1 cellular context compared by ENCODE assay signal in the genomic region with DNA sequence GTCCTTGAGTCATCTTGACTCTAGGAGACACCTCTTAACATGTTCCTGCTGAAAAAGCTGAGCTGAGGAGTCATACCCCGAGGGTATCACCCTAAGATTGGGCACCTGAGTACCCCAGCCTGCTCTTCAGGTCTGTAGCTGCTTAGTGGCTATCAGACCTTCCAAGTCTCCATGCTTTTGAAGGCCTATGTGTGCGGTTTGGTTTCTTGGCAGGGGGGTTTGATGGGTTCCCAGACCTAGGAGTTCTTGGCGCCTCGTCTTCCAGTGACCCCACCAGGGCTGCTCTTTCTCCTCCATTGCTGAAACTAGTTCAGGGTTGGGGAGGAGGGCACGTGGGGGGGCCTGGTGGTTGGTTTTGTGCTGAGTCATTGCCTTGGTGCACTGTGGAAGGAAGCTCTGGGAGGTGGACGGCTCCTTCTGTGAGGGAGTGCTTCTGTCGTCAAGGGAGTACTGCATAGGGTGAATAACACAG.
TF ChIP-seq lines count a peak whose summit lies in the region.

No MANE protein-coding gene starts in this region.

TF ChIP-seq in K562, 482 proteins besides CTCF, POLR2A, EP300 and RAD21 (continued from another document and continues in another):
- TF ChIP-seq, protein P1, sequence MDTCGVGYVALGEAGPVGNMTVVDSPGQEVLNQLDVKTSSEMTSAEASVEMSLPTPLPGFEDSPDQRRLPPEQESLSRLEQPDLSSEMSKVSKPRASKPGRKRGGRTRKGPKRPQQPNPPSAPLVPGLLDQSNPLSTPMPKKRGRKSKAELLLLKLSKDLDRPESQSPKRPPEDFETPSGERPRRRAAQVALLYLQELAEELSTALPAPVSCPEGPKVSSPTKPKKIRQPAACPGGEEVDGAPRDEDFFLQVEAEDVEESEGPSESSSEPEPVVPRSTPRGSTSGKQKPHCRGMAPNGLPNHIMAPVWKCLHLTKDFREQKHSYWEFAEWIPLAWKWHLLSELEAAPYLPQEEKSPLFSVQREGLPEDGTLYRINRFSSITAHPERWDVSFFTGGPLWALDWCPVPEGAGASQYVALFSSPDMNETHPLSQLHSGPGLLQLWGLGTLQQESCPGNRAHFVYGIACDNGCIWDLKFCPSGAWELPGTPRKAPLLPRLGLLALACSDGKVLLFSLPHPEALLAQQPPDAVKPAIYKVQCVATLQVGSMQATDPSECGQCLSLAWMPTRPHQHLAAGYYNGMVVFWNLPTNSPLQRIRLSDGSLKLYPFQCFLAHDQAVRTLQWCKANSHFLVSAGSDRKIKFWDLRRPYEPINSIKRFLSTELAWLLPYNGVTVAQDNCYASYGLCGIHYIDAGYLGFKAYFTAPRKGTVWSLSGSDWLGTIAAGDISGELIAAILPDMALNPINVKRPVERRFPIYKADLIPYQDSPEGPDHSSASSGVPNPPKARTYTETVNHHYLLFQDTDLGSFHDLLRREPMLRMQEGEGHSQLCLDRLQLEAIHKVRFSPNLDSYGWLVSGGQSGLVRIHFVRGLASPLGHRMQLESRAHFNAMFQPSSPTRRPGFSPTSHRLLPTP (IDR thresholded peaks at IDR 0.05; ENCODE audit: borderline replicate concordance, extremely low read depth, insufficient read length) = no peak
- TF ChIP-seq, protein P2, sequence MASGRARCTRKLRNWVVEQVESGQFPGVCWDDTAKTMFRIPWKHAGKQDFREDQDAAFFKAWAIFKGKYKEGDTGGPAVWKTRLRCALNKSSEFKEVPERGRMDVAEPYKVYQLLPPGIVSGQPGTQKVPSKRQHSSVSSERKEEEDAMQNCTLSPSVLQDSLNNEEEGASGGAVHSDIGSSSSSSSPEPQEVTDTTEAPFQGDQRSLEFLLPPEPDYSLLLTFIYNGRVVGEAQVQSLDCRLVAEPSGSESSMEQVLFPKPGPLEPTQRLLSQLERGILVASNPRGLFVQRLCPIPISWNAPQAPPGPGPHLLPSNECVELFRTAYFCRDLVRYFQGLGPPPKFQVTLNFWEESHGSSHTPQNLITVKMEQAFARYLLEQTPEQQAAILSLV (tag; IDR thresholded peaks at IDR 0.05) = 0 out of 2 replicates have a peak, but pooled peaks have one; percentile 38
- TF ChIP-seq DDX20 (tag; IDR thresholded peaks at IDR 0.05; ENCODE audit: low read depth) (no peak), SMARCA4 (IDR thresholded peaks at IDR 0.05) (peak; percentile 77), RFX7 (CRISPR knock-in tag; IDR thresholded peaks at IDR 0.05) (no peak; the same call in 1 of the 2 replicates), MIER1 (IDR thresholded peaks at IDR 0.05; ENCODE audit: low read depth) (no peak), SAP30 (IDR thresholded peaks at IDR 0.05; ENCODE audit: borderline replicate concordance, insufficient read depth, low read depth, low read length, poor library complexity, severe bottlenecking) (no peak), NR4A1 (CRISPR knock-in tag; IDR thresholded peaks at IDR 0.05) (no peak), NR4A1 (tag; IDR thresholded peaks at IDR 0.05) (peak; percentile 67; the same call in 1 of the 2 replicates), ZNF347 (CRISPR knock-in tag; IDR thresholded peaks at IDR 0.05; ENCODE audit: low read depth) (no peak), HEY1 (CRISPR knock-in tag; IDR thresholded peaks at IDR 0.05; ENCODE audit: borderline replicate concordance) (no peak), NFIX (CRISPR knock-in tag; IDR thresholded peaks at IDR 0.05; ENCODE audit: low read depth) (no peak), FUS (optimal IDR thresholded peaks at IDR 0.05; ENCODE audit: low read depth, low read length) (no peak), HDAC6 (IDR thresholded peaks at IDR 0.05; ENCODE audit: low read depth, low read length) (no peak), MAFG (tag; conservative IDR thresholded peaks at IDR 0.05) (peak; percentile 100), POLR2AphosphoS2 (IDR thresholded peaks at IDR 0.05; ENCODE audit: low read length) (no peak), GTF2A2 (tag; IDR thresholded peaks at IDR 0.05) (0 out of 2 replicates have a peak, but pooled peaks have one; percentile 55), ZFP30 (CRISPR knock-in tag; IDR thresholded peaks at IDR 0.05; ENCODE audit: borderline replicate concordance) (no peak), NFIC (IDR thresholded peaks at IDR 0.05) (peak; percentile 14; the same call in 1 of the 2 replicates), CBX3 (IDR thresholded peaks at IDR 0.05; ENCODE audit: borderline replicate concordance in 1 of 2, low read length in 2 of 2) (peak in 1 of 2 experiments; percentile 53; a peak in 1 of 3 replicates), MCM7 (IDR thresholded peaks at IDR 0.05) (no peak), RBFOX2 (IDR thresholded peaks at IDR 0.05; ENCODE audit: low read depth, low read length) (no peak), FOS (IDR thresholded peaks at IDR 0.05; ENCODE audit: extremely low read depth, insufficient read length) (no peak), SMARCE1 (IDR thresholded peaks at IDR 0.05) (peak; percentile 82), KDM2B (CRISPR knock-in tag; IDR thresholded peaks at IDR 0.05) (no peak), CXXC5 (CRISPR knock-in tag; IDR thresholded peaks at IDR 0.05) (peak; percentile 55), OTX1 (CRISPR knock-in tag; IDR thresholded peaks at IDR 0.05) (no peak), ZBTB17 (CRISPR knock-in tag; IDR thresholded peaks at IDR 0.05) (no peak), ZC3H4 (CRISPR knock-in tag; IDR thresholded peaks at IDR 0.05; ENCODE audit: borderline replicate concordance) (no peak), TEAD2 (tag; IDR thresholded peaks at IDR 0.05) (0 out of 2 replicates have a peak, but pooled peaks have one; percentile 15), MCM2 (IDR thresholded peaks at IDR 0.05; ENCODE audit: low read depth) (no peak), ZNF41 (CRISPR knock-in tag; conservative IDR thresholded peaks at IDR 0.05) (no peak), SMAD1 (IDR thresholded peaks at IDR 0.05; ENCODE audit: low read depth, low read length, partially characterized antibody) (no peak), ELF1 (tag; IDR thresholded peaks at IDR 0.05) (no peak), MCM5 (IDR thresholded peaks at IDR 0.05; ENCODE audit: low read depth) (no peak), PML (IDR thresholded peaks at IDR 0.05; ENCODE audit: low read length) (no peak), NR3C1 (CRISPR knock-in tag; IDR thresholded peaks at IDR 0.05) (no peak), C11orf30 (IDR thresholded peaks at IDR 0.05; ENCODE audit: low read depth) (peak; percentile 98), NRF1 (conservative IDR thresholded peaks at IDR 0.05 in 1 of 2, IDR thresholded peaks at IDR 0.05 in 1 of 2) (no peak), SRSF9 (IDR thresholded peaks at IDR 0.05; ENCODE audit: borderline replicate concordance, low read depth, low read length) (no peak)
- TF ChIP-seq, protein P3, sequence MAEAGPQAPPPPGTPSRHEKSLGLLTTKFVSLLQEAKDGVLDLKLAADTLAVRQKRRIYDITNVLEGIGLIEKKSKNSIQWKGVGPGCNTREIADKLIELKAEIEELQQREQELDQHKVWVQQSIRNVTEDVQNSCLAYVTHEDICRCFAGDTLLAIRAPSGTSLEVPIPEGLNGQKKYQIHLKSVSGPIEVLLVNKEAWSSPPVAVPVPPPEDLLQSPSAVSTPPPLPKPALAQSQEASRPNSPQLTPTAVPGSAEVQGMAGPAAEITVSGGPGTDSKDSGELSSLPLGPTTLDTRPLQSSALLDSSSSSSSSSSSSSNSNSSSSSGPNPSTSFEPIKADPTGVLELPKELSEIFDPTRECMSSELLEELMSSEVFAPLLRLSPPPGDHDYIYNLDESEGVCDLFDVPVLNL (CRISPR knock-in tag; IDR thresholded peaks at IDR 0.05; ENCODE audit: low read depth) = no peak
- TF ChIP-seq, protein P4, sequence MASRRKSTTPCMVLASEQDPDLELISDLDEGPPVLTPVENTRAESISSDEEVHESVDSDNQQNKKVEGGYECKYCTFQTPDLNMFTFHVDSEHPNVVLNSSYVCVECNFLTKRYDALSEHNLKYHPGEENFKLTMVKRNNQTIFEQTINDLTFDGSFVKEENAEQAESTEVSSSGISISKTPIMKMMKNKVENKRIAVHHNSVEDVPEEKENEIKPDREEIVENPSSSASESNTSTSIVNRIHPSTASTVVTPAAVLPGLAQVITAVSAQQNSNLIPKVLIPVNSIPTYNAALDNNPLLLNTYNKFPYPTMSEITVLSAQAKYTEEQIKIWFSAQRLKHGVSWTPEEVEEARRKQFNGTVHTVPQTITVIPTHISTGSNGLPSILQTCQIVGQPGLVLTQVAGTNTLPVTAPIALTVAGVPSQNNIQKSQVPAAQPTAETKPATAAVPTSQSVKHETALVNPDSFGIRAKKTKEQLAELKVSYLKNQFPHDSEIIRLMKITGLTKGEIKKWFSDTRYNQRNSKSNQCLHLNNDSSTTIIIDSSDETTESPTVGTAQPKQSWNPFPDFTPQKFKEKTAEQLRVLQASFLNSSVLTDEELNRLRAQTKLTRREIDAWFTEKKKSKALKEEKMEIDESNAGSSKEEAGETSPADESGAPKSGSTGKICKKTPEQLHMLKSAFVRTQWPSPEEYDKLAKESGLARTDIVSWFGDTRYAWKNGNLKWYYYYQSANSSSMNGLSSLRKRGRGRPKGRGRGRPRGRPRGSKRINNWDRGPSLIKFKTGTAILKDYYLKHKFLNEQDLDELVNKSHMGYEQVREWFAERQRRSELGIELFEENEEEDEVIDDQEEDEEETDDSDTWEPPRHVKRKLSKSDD (conservative IDR thresholded peaks at IDR 0.05; ENCODE audit: low read length) = no peak
- TF ChIP-seq, protein P5, sequence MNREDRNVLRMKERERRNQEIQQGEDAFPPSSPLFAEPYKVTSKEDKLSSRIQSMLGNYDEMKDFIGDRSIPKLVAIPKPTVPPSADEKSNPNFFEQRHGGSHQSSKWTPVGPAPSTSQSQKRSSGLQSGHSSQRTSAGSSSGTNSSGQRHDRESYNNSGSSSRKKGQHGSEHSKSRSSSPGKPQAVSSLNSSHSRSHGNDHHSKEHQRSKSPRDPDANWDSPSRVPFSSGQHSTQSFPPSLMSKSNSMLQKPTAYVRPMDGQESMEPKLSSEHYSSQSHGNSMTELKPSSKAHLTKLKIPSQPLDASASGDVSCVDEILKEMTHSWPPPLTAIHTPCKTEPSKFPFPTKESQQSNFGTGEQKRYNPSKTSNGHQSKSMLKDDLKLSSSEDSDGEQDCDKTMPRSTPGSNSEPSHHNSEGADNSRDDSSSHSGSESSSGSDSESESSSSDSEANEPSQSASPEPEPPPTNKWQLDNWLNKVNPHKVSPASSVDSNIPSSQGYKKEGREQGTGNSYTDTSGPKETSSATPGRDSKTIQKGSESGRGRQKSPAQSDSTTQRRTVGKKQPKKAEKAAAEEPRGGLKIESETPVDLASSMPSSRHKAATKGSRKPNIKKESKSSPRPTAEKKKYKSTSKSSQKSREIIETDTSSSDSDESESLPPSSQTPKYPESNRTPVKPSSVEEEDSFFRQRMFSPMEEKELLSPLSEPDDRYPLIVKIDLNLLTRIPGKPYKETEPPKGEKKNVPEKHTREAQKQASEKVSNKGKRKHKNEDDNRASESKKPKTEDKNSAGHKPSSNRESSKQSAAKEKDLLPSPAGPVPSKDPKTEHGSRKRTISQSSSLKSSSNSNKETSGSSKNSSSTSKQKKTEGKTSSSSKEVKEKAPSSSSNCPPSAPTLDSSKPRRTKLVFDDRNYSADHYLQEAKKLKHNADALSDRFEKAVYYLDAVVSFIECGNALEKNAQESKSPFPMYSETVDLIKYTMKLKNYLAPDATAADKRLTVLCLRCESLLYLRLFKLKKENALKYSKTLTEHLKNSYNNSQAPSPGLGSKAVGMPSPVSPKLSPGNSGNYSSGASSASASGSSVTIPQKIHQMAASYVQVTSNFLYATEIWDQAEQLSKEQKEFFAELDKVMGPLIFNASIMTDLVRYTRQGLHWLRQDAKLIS (CRISPR knock-in tag; IDR thresholded peaks at IDR 0.05) = no peak
- TF ChIP-seq, protein P6, sequence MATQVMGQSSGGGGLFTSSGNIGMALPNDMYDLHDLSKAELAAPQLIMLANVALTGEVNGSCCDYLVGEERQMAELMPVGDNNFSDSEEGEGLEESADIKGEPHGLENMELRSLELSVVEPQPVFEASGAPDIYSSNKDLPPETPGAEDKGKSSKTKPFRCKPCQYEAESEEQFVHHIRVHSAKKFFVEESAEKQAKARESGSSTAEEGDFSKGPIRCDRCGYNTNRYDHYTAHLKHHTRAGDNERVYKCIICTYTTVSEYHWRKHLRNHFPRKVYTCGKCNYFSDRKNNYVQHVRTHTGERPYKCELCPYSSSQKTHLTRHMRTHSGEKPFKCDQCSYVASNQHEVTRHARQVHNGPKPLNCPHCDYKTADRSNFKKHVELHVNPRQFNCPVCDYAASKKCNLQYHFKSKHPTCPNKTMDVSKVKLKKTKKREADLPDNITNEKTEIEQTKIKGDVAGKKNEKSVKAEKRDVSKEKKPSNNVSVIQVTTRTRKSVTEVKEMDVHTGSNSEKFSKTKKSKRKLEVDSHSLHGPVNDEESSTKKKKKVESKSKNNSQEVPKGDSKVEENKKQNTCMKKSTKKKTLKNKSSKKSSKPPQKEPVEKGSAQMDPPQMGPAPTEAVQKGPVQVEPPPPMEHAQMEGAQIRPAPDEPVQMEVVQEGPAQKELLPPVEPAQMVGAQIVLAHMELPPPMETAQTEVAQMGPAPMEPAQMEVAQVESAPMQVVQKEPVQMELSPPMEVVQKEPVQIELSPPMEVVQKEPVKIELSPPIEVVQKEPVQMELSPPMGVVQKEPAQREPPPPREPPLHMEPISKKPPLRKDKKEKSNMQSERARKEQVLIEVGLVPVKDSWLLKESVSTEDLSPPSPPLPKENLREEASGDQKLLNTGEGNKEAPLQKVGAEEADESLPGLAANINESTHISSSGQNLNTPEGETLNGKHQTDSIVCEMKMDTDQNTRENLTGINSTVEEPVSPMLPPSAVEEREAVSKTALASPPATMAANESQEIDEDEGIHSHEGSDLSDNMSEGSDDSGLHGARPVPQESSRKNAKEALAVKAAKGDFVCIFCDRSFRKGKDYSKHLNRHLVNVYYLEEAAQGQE (CRISPR knock-in tag; IDR thresholded peaks at IDR 0.05; ENCODE audit: low read depth) = no peak
- TF ChIP-seq, protein P7, sequence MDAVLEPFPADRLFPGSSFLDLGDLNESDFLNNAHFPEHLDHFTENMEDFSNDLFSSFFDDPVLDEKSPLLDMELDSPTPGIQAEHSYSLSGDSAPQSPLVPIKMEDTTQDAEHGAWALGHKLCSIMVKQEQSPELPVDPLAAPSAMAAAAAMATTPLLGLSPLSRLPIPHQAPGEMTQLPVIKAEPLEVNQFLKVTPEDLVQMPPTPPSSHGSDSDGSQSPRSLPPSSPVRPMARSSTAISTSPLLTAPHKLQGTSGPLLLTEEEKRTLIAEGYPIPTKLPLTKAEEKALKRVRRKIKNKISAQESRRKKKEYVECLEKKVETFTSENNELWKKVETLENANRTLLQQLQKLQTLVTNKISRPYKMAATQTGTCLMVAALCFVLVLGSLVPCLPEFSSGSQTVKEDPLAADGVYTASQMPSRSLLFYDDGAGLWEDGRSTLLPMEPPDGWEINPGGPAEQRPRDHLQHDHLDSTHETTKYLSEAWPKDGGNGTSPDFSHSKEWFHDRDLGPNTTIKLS (IDR thresholded peaks at IDR 0.05; ENCODE audit: borderline replicate concordance, low read depth) = no peak
- TF ChIP-seq, protein P8, sequence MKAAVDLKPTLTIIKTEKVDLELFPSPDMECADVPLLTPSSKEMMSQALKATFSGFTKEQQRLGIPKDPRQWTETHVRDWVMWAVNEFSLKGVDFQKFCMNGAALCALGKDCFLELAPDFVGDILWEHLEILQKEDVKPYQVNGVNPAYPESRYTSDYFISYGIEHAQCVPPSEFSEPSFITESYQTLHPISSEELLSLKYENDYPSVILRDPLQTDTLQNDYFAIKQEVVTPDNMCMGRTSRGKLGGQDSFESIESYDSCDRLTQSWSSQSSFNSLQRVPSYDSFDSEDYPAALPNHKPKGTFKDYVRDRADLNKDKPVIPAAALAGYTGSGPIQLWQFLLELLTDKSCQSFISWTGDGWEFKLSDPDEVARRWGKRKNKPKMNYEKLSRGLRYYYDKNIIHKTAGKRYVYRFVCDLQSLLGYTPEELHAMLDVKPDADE (conservative IDR thresholded peaks at IDR 0.05; ENCODE audit: control insufficient read depth, low read depth, low read length) = no peak
